23 cellular contexts compared by ENCODE assay signal in genomic region chrX:66007851-66008250, GRCh38. TPM values are rescaled to one million over a fixed set of nuclear protein-coding genes. Genes with fewer than 3 reads are reported as not detected.
DNase-seq lines count a peak whose midpoint lies in the region; ATAC-seq and TF ChIP-seq lines count a peak whose summit lies in the region.
"Had no signal": no experiment of that assay in that cellular context is flagged by ENCODE, and none has a peak within 500 bp of the region (broad histone marks: within the 10 kb centered on the region; RNA-seq: fewer than 3 reads in every experiment).

No MANE protein-coding gene starts in this region.

- POLR2A ChIA-PET in CD8-positive, alpha-beta memory T cell (lab: Charles Lee) = no interaction called here
- POLR2A ChIA-PET in activated B cell treated with CpG ODN at 0.5 μM for 24 hours (lab: Charles Lee) = interaction anchor here (1.8 kb wide), 1 partner anchor 9 kb away, joined by 10 read pairs; no protein-coding TSS in a partner anchor

- H3K4me1 Mint-ChIP-seq in CD8-positive, alpha-beta memory T cell = peaks cover 37 to 65% (median 58%) of the 10 kb centered on the region in 3 donors
- H3K4me1 Mint-ChIP-seq in activated B cell treated with CpG ODN at 0.5 μM for 24 hours = peaks cover 82% of the 10 kb centered on the region

- peak overlapping the region; percentile 33 for H3K27ac ChIP-seq in CD8-positive, alpha-beta memory T cell (ENCODE audit: low read depth, low read length)
- H3K27ac ChIP-seq in neutrophil = peak overlapping the region; percentile 99
- H3K27ac ChIP-seq: BLaER1 had no signal

- no peaks in the 10 kb centered on the region for H3K9me3 Mint-ChIP-seq in CD8-positive, alpha-beta memory T cell
- no peaks in the 10 kb centered on the region for H3K9me3 Mint-ChIP-seq in activated B cell treated with CpG ODN at 0.5 μM for 24 hours
- H3K9me3 Mint-ChIP-seq: CD4-positive, CD25-positive, alpha-beta regulatory T cell; HFFc6; IgD-negative memory B cell had no signal

- H3K36me3 ChIP-seq in CD8-positive, alpha-beta memory T cell (ENCODE audit: insufficient read depth, low read length) = no peaks in the 10 kb centered on the region
- no peaks in the 10 kb centered on the region for H3K36me3 ChIP-seq in neutrophil
- H3K36me3 ChIP-seq: BLaER1 had no signal

- H3K9me3 ChIP-seq in CD8-positive, alpha-beta memory T cell (ENCODE audit: low read length) = no peaks in the 10 kb centered on the region
- H3K9me3 ChIP-seq in neutrophil = no peaks in the 10 kb centered on the region
- H3K9me3 ChIP-seq: BLaER1 had no signal

- H3K27me3 ChIP-seq in CD8-positive, alpha-beta memory T cell (ENCODE audit: insufficient read depth, low read length, poor library complexity, severe bottlenecking) = no peaks in the 10 kb centered on the region
- H3K27me3 ChIP-seq in neutrophil = no peaks in the 10 kb centered on the region
- H3K27me3 ChIP-seq: BLaER1 had no signal

- TF ChIP-seq CTCF in activated B cell treated with CpG ODN at 0.5 μM for 24 hours (IDR thresholded peaks at IDR 0.05) = no peak
- TF ChIP-seq CTCF in neutrophil (IDR thresholded peaks at IDR 0.05) = no peak

- H3K4me3 Mint-ChIP-seq in CD8-positive, alpha-beta memory T cell = no peak overlapping the region
- H3K4me3 Mint-ChIP-seq in activated B cell treated with CpG ODN at 0.5 μM for 24 hours = no peak overlapping the region
- H3K4me3 Mint-ChIP-seq: CD4-positive, CD25-positive, alpha-beta regulatory T cell; HFFc6 had no signal

- ATAC-seq in activated B cell treated with CpG ODN at 0.5 μM for 24 hours (ENCODE audit: low read depth) = no peak
- ATAC-seq in GM18861 (IDR thresholded peaks at IDR 0.05; ENCODE audit: unreplicated experiment) = no peak
- ATAC-seq: GM12878, HCT116, HepG2 had no signal

- CTCF ChIA-PET in CD8-positive, alpha-beta memory T cell (lab: Charles Lee) = interaction anchor here (1.1 kb wide), 1 partner anchor 9 kb away, joined by 3 read pairs; no protein-coding TSS in a partner anchor
- CTCF ChIA-PET in activated B cell treated with CpG ODN at 0.5 μM for 24 hours (lab: Charles Lee) = interaction anchor here (1.4 kb wide), 1 partner anchor 9 kb away, joined by 4 read pairs; no protein-coding TSS in a partner anchor

- H3K4me3 ChIP-seq in CD8-positive, alpha-beta memory T cell (ENCODE audit: low read length) = no peak overlapping the region
- peak overlapping the region in 1 of 2 experiments; percentile 7 for H3K4me3 ChIP-seq in neutrophil (ENCODE audit: low read depth in 1 of 2, low read length in 1 of 2)
- H3K4me3 ChIP-seq: BLaER1, GM12878 had no signal

- peaks cover 0 to 2% of the 10 kb centered on the region in 2 donors for H3K27me3 Mint-ChIP-seq in CD8-positive, alpha-beta memory T cell
- H3K27me3 Mint-ChIP-seq in activated B cell treated with CpG ODN at 0.5 μM for 24 hours = no peaks in the 10 kb centered on the region
- H3K27me3 Mint-ChIP-seq: CD4-positive, CD25-positive, alpha-beta regulatory T cell; IgD-negative memory B cell had no signal

- peaks cover 0 to 2% (median 0%) of the 10 kb centered on the region in 3 donors for H3K36me3 Mint-ChIP-seq in CD8-positive, alpha-beta memory T cell
- H3K36me3 Mint-ChIP-seq in activated B cell treated with CpG ODN at 0.5 μM for 24 hours (ENCODE audit: low read depth) = no peaks in the 10 kb centered on the region
- H3K36me3 Mint-ChIP-seq: CD4-positive, CD25-positive, alpha-beta regulatory T cell; IgD-negative memory B cell had no signal

- no peak for DNase-seq in CD8-positive, alpha-beta memory T cell
- DNase-seq in activated B cell treated with CpG ODN at 0.5 μM for 24 hours (no peak), nucleus accumbens (lab: John Stamatoyannopoulos, UW) (no peak), NCI-H2227 (lab: John Stamatoyannopoulos, UW; ENCODE audit: unreplicated experiment) (no peak), NCI-H2171 (lab: John Stamatoyannopoulos, UW) (no peak)
- DNase-seq: AML-193; Calu3; CD4-positive, CD25-positive, alpha-beta regulatory T cell; DMS79 treated with DMSO at 0.1 percent for 48 hours; EL; GOT3; H7; HFFc6; KG1 had no signal

- no peak overlapping the region for H3K27ac Mint-ChIP-seq in CD8-positive, alpha-beta memory T cell
- H3K27ac Mint-ChIP-seq in activated B cell treated with CpG ODN at 0.5 μM for 24 hours = peak overlapping the region; percentile 41
- H3K27ac Mint-ChIP-seq: HFFc6, IgD-negative memory B cell had no signal

- intact Hi-C loops in activated B cell treated with CpG ODN at 0.5 μM for 24 hours (cut with micrococcal nuclease) = no loop called here

- peaks cover 59% of the 10 kb centered on the region for H3K4me1 ChIP-seq in CD8-positive, alpha-beta memory T cell (ENCODE audit: insufficient read depth, low read length)
- peaks cover 95 to 98% of the 10 kb centered on the region in 2 experiments for H3K4me1 ChIP-seq in neutrophil (ENCODE audit: control insufficient read depth in 1 of 2, insufficient read depth in 1 of 2, low read depth in 1 of 2, low read length in 1 of 2)

RNA-seq across cellular contexts. Expression of gene VSIG4, which starts 32.0 kb away (rescaled TPM):
- total RNA-seq in CD8-positive, alpha-beta memory T cell = under 1 TPM; 0.64 to 0.68 TPM
- 2.5 TPM for polyA plus RNA-seq in CD8-positive, alpha-beta memory T cell
- not detected in 2 replicates for total RNA-seq in activated B cell treated with CpG ODN at 0.5 μM for 24 hours
- total RNA-seq: Calu3; CD4-positive, CD25-positive, alpha-beta regulatory T cell; G401; H7; HepG2; HFFc6; LHCN-M2 had no signal
- polyA plus RNA-seq: CD4-positive, CD25-positive, alpha-beta regulatory T cell; HepG2; IgD-negative memory B cell had no signal
